In the genomic region with DNA sequence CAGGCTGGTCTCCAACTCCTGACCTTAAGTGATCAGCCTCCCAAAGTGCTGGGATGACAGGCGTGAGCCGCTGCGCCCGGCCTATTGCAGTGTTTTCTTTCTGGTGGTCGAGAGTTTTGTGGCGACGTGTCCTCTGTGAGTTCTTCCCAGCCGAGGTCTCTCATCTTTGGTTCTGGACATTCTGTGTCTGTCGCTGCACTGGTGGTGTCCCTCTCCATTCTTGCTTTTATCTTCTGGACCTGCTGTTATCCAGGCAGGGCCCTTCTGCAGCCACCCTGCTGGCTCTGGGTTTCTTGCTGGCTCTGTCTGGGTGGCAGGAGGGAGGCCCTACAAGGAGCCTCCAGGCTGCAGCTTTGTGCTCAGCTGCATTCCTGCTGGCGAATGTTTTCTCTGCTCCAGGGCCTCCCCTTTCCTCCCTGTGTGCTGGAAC, we compare ENCODE assay signal across 1 cellular context.
TF ChIP-seq lines count a peak whose summit lies in the region.

No MANE protein-coding gene starts in this region.

TF ChIP-seq in SK-N-SH, 30 proteins besides CTCF, POLR2A, EP300 and RAD21 (continued from another document):
- TF ChIP-seq, protein P1, sequence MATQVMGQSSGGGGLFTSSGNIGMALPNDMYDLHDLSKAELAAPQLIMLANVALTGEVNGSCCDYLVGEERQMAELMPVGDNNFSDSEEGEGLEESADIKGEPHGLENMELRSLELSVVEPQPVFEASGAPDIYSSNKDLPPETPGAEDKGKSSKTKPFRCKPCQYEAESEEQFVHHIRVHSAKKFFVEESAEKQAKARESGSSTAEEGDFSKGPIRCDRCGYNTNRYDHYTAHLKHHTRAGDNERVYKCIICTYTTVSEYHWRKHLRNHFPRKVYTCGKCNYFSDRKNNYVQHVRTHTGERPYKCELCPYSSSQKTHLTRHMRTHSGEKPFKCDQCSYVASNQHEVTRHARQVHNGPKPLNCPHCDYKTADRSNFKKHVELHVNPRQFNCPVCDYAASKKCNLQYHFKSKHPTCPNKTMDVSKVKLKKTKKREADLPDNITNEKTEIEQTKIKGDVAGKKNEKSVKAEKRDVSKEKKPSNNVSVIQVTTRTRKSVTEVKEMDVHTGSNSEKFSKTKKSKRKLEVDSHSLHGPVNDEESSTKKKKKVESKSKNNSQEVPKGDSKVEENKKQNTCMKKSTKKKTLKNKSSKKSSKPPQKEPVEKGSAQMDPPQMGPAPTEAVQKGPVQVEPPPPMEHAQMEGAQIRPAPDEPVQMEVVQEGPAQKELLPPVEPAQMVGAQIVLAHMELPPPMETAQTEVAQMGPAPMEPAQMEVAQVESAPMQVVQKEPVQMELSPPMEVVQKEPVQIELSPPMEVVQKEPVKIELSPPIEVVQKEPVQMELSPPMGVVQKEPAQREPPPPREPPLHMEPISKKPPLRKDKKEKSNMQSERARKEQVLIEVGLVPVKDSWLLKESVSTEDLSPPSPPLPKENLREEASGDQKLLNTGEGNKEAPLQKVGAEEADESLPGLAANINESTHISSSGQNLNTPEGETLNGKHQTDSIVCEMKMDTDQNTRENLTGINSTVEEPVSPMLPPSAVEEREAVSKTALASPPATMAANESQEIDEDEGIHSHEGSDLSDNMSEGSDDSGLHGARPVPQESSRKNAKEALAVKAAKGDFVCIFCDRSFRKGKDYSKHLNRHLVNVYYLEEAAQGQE (IDR thresholded peaks at IDR 0.05; ENCODE audit: low read depth, low read length), result no peak
- TF ChIP-seq GABPA (IDR thresholded peaks at IDR 0.05; ENCODE audit: low read depth) (no peak), FOXM1 (IDR thresholded peaks at IDR 0.05; ENCODE audit: low read depth) (no peak)
TF ChIP-seq in SK-N-SH: peak in this region for 0.
